9 cellular contexts compared by ENCODE assay signal in the genomic region with DNA sequence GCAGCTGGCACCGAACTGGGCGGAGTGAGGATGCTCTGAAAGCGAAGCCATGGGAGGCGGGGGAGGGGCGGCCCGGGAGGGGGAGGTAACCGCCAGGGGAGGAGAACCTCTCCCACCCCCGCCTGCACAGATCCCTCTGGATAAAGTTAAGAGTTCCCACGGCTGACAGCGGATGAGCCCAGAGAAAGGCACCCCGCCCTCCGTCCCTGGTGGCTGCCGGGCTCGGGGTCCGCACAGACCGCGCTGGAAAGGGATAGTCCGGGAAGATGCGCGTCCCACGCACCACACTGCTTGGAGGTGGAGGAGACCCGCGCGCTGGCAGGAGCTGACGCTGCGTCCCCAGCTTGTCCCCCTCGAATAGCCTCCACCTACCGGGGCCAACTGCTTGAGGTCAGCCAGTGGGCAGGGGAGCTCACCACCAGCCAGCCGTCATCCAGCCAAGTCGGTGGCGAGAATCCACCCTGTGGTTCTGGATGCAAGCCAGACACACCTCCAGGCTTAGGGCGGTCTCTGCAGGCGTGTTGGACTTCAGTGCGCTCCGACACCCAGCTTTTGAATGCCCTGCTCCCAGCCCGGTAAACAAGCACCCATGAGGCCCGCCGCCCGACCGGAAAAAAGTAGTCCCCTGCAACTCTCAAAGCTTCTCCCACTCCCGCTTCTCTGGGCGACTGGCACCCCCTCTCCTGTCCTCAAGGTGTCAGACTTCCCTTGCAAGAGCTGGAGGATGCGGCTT. TPM values are rescaled to one million over a fixed set of nuclear protein-coding genes. Genes with fewer than 3 reads are reported as not detected.
DNase-seq lines count a peak whose midpoint lies in the region; ATAC-seq and TF ChIP-seq lines count a peak whose summit lies in the region.
"Had no signal": no experiment of that assay in that cellular context is flagged by ENCODE, and none has a peak within 500 bp of the region (broad histone marks: within the 10 kb centered on the region; RNA-seq: fewer than 3 reads in every experiment).

A gene (minus strand): TSS at position 17 of the 733 bp plus-strand sequence. CDS start 86,439 bp downstream, outside the sequence.

- TF ChIP-seq CTCF in GM12864 (IDR thresholded peaks at IDR 0.05; ENCODE audit: low read depth, low read length, missing control alignments): peak; percentile 8
- peak; percentile 23 for TF ChIP-seq CTCF in smooth muscle cell (IDR thresholded peaks at IDR 0.05; ENCODE audit: borderline replicate concordance, insufficient read depth, poor library complexity, severe bottlenecking)
- no peak for TF ChIP-seq CTCF in natural killer cell (IDR thresholded peaks at IDR 0.05)

- no peak within 1 kb of the TSS for H3K27ac ChIP-seq in smooth muscle cell (ENCODE audit: low read depth)

- no peaks in the 10 kb centered on the region for H3K79me2 ChIP-seq in smooth muscle cell (ENCODE audit: low read depth)

- peak within 1 kb of the TSS; percentile 98 for H2AFZ ChIP-seq in smooth muscle cell (ENCODE audit: low read depth)

- no peaks in the 10 kb centered on the region for H3K36me3 Mint-ChIP-seq in natural killer cell

- peaks cover 4 to 5% of the 10 kb centered on the region in 2 donors for H3K9me3 Mint-ChIP-seq in natural killer cell
- H3K9me3 Mint-ChIP-seq: activated B cell treated with CpG ODN at 0.5 μM for 24 hours had no signal

- no peaks in the 10 kb centered on the region for H3K4me1 Mint-ChIP-seq in natural killer cell

- peaks cover 9% of the 10 kb centered on the region for H3K27me3 ChIP-seq in smooth muscle cell (ENCODE audit: low read depth)

- H3K36me3 ChIP-seq in smooth muscle cell (ENCODE audit: low read depth): no peaks in the 10 kb centered on the region

- no peak within 1 kb of the TSS for H3K27ac Mint-ChIP-seq in natural killer cell
- H3K27ac Mint-ChIP-seq: activated B cell treated with CpG ODN at 0.5 μM for 24 hours had no signal

- H3K4me3 ChIP-seq in GM12864 (ENCODE audit: low read depth, low read length) (no peak within 1 kb of the TSS), smooth muscle cell (peak within 1 kb of the TSS; percentile 70)

- no peak within 1 kb of the TSS for H3K4me3 Mint-ChIP-seq in natural killer cell
- H3K4me3 Mint-ChIP-seq: activated B cell treated with CpG ODN at 0.5 μM for 24 hours had no signal

- peaks cover 3% of the 10 kb centered on the region for H3F3A ChIP-seq in smooth muscle cell (ENCODE audit: low read depth)

- H3K4me1 ChIP-seq in smooth muscle cell (ENCODE audit: low read depth): peaks cover 21% of the 10 kb centered on the region

- H4K20me1 ChIP-seq in smooth muscle cell (ENCODE audit: low read depth): no peaks in the 10 kb centered on the region

- peak within 1 kb of the TSS; percentile 87 for H3K4me2 ChIP-seq in smooth muscle cell

- intact Hi-C loops in natural killer cell (cut with micrococcal nuclease): no loop called here

- H3K27me3 Mint-ChIP-seq in natural killer cell (ENCODE audit: low read depth in 2 of 2): peaks cover 8 to 9% of the 10 kb centered on the region in 2 donors

- H3K9ac ChIP-seq in smooth muscle cell (ENCODE audit: low read depth): no peak within 1 kb of the TSS

- WGBS in smooth muscle cell (ENCODE audit: low lambda C conversion rate): 2% methylated on average over 33 of the region's 43 CpGs

- ATAC-seq in GM18502 (IDR thresholded peaks at IDR 0.05; ENCODE audit: poor library complexity, unreplicated experiment): no peak
- ATAC-seq in natural killer cell: no peak

- H3K9me3 ChIP-seq in smooth muscle cell (replicated peaks; ENCODE audit: low read depth): no peaks in the 10 kb centered on the region

- no peak for DNase-seq in GM12864 (ENCODE audit: low read depth)
- DNase-seq in NCI-H1930 (lab: John Stamatoyannopoulos, UW): peak; percentile 48
- DNase-seq in brain pericyte (ENCODE audit: low read depth, low spot score): peak; percentile 41
- DNase-seq in iPS-NIHi7 (ENCODE audit: extremely low spot score): peak; percentile 69
- DNase-seq in smooth muscle cell (lab: John Stamatoyannopoulos, UW; ENCODE audit: unreplicated experiment): no peak
- no peak for DNase-seq in activated effector memory CD4-positive, alpha-beta T cell treated with Interleukin-2 at 50 U/mL for 16 hours
- no peak for DNase-seq in natural killer cell
- DNase-seq: activated B cell treated with CpG ODN at 0.5 μM for 24 hours had no signal

RNA-seq across cellular contexts. Expression of the gene that starts here (rescaled TPM):
- total RNA-seq in smooth muscle cell (not detected in 2 replicates), natural killer cell (not detected)
- polyA plus RNA-seq in smooth muscle cell: 0.09 TPM in 1 of 2 replicates, not detected in the other
- total RNA-seq: activated B cell treated with CpG ODN at 0.5 μM for 24 hours had no signal

Comparison
In these comparisons a context has a peak if more than half of its experiments do, and no peak if none do; other contexts are left out.
1. DNase-seq: peak in NCI-H1930 (2 of 2), brain pericyte (single experiment) and iPS-NIHi7 (single experiment); none in GM12864 (single experiment), smooth muscle cell (single experiment), activated effector memory CD4-positive, alpha-beta T cell treated with Interleukin-2 at 50 U/mL for 16 hours (single experiment) and natural killer cell (single experiment).